ENCODE assay signal across 9 cellular contexts in genomic region chr9:113564804-113565237, GRCh38.
DNase-seq lines count a peak whose midpoint lies in the region; ATAC-seq, FAIRE-seq and TF ChIP-seq lines count a peak whose summit lies in the region.
"Had no signal": no experiment of that assay in that cellular context is flagged by ENCODE, and none has a peak within 500 bp of the region (broad histone marks: within the 10 kb centered on the region; RNA-seq: fewer than 3 reads in every experiment).

No MANE protein-coding gene starts in this region.

- no peaks in the 10 kb centered on the region for H3K27me3 ChIP-seq in ascending aorta

- H3K4me1 Mint-ChIP-seq in progenitor cell of endocrine pancreas (ENCODE audit: low read depth): peaks cover 12% of the 10 kb centered on the region

- no peak for FAIRE-seq in RCC 7860 (lab: Jason Lieb, UNC)
- FAIRE-seq: G401.6 had no signal

- peaks cover 34 to 54% of the 10 kb centered on the region in 2 donors for H3K4me1 ChIP-seq in ascending aorta

- H3K9me3 Mint-ChIP-seq in progenitor cell of endocrine pancreas (ENCODE audit: low read depth): no peaks in the 10 kb centered on the region

- H3K9me3 ChIP-seq in ascending aorta: no peaks in the 10 kb centered on the region

- no peaks in the 10 kb centered on the region for H3K36me3 Mint-ChIP-seq in progenitor cell of endocrine pancreas (ENCODE audit: insufficient read depth)

- peak overlapping the region; percentile 63 for H3K27ac Mint-ChIP-seq in progenitor cell of endocrine pancreas

- intact Hi-C loops in ascending aorta (cut with DNase I): loop anchor here (1.0 to 5.0 kb wide), 2 partner anchors 15 to 103 kb away; partner anchors contain the start of gene RGS3

- H3K27me3 Mint-ChIP-seq in progenitor cell of endocrine pancreas: peaks cover 8% of the 10 kb centered on the region

- ATAC-seq in HG03342 (IDR thresholded peaks at IDR 0.05; ENCODE audit: unreplicated experiment) (no peak), GM19455 (IDR thresholded peaks at IDR 0.05; ENCODE audit: unreplicated experiment) (no peak)

- TF ChIP-seq CTCF in ascending aorta (IDR thresholded peaks at IDR 0.05) (no peak), progenitor cell of endocrine pancreas (IDR thresholded peaks at IDR 0.05; ENCODE audit: unreplicated experiment) (no peak)

- peak overlapping the region; percentile 94 to 97 for H3K27ac ChIP-seq in ascending aorta

- H3K4me3 Mint-ChIP-seq in progenitor cell of endocrine pancreas (ENCODE audit: low read depth): peak overlapping the region; percentile 48

- peak; percentile 50 for DNase-seq in activated effector memory CD4-positive, alpha-beta T cell treated with anti-CD3 and anti-CD28 coated beads, Interleukin-2, amount 50 U/mL, for 16 hours
- no peak for DNase-seq in activated effector memory CD4-positive, alpha-beta T cell treated with Interleukin-2 at 50 U/mL for 16 hours
- DNase-seq in ascending aorta (ENCODE audit: low spot score in 2 of 2) (peak in 1 of 2 donors; percentile 90), hepatic stellate cell (ENCODE audit: low spot score) (peak; percentile 80), progenitor cell of endocrine pancreas (ENCODE audit: low spot score, unreplicated experiment) (no peak), RCC 7860 (ENCODE audit: low spot score) (no peak)

- peak overlapping the region; percentile 52 to 81 for H3K4me3 ChIP-seq in ascending aorta

- no peaks in the 10 kb centered on the region for H3K36me3 ChIP-seq in ascending aorta

Comparison
In these comparisons a context has a peak if more than half of its experiments do, and no peak if none do; other contexts are left out.
1. DNase-seq: peak in activated effector memory CD4-positive, alpha-beta T cell treated with anti-CD3 and anti-CD28 coated beads, Interleukin-2, amount 50 U/mL, for 16 hours (single experiment) and hepatic stellate cell (single experiment); none in activated effector memory CD4-positive, alpha-beta T cell treated with Interleukin-2 at 50 U/mL for 16 hours (single experiment), progenitor cell of endocrine pancreas (single experiment) and RCC 7860 (single experiment).